In the genomic region with DNA sequence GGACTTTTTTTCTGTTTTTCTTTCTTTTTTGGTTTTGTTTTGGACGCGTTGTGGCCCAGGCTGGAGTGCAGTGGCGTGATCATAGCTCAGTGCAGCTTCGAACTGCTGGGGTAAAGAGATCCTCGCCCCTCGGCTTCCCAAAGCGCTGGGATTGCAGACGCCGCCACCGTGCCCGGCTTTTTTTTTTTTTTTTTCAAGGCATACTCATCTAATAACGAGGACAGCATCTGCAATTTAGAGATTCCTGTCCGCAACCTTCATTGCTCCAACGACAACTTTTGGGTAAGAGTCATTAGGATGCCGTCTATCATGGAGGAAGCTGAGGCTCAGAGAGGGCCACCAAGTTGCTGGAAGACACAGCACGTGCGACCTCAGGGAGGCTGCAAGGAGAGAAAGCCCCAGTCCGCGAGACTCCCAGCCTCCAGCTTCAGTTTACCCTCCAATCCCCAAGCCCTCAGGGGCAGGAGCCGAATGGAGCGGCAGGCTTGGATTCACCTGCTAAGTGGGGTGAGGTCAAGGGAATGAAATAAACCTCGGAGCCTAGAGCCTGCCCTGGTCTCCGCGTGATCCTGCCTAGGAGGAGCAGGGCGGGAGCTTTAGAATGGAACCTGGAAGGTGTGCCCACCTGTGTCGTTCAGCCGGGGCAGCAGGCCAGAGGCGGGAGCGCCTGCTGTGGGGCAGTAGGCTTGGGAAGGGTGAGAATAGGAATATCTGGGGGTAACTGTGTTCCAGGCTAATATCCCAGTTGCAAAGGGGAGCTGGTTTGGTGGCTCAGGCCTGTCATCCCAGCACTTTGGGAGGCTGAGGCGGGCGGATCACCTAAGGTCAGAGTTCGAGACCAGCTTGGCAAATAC, we compare ENCODE assay signal across 8 cellular contexts. TPM values are rescaled to one million over a fixed set of nuclear protein-coding genes. Genes with fewer than 3 reads are reported as not detected.
DNase-seq lines count a peak whose midpoint lies in the region; TF ChIP-seq lines count a peak whose summit lies in the region.

No MANE protein-coding gene starts in this region.

- peaks cover 40% of the 10 kb centered on the region for H3K36me3 Mint-ChIP-seq in Calu3 (ENCODE audit: insufficient read depth, unreplicated experiment)
- H3K36me3 Mint-ChIP-seq in endothelial cell (ENCODE audit: low read depth, unreplicated experiment) = peaks cover 6% of the 10 kb centered on the region

- TF ChIP-seq CTCF in Calu3 (IDR thresholded peaks at IDR 0.05; ENCODE audit: unreplicated experiment) = no peak
- TF ChIP-seq CTCF in OCI-LY1 (IDR thresholded peaks at IDR 0.05; ENCODE audit: low read length) = no peak
- TF ChIP-seq CTCF in endothelial cell (IDR thresholded peaks at IDR 0.05; ENCODE audit: unreplicated experiment) = no peak
- TF ChIP-seq CTCF in osteoblast (IDR thresholded peaks at IDR 0.05; ENCODE audit: extremely low read depth, low read depth, low read length) = no peak

- no peaks in the 10 kb centered on the region for H3K9me3 ChIP-seq in OCI-LY1 (ENCODE audit: low read length)
- H3K9me3 ChIP-seq in osteoblast (ENCODE audit: low read depth, low read length) = no peaks in the 10 kb centered on the region

- peak overlapping the region; percentile 99 for H3K4me3 ChIP-seq in OCI-LY1 (ENCODE audit: low read depth, low read length, poor library complexity, severe bottlenecking)
- H3K4me3 ChIP-seq in osteoblast (ENCODE audit: insufficient read depth, low read length) = peak overlapping the region; percentile 79

- peaks cover 3% of the 10 kb centered on the region for H3K27me3 Mint-ChIP-seq in Calu3 (ENCODE audit: unreplicated experiment)
- H3K27me3 Mint-ChIP-seq in endothelial cell (ENCODE audit: unreplicated experiment) = peaks cover 16% of the 10 kb centered on the region

- DNase-seq in Calu3 (no peak), endothelial cell (ENCODE audit: low spot score) (no peak), osteoblast (ENCODE audit: insufficient read length, low spot score, missing footprints) (peak; percentile 91), NCI-H524 treated with DMSO at 0.1 percent for 48 hours (lab: John Stamatoyannopoulos, UW) (no peak), activated gamma-delta T cell treated with Interleukin-2 at 50 U/mL for 16 hours (no peak), NCI-H1092 (lab: John Stamatoyannopoulos, UW) (no peak), NCI-H2227 (lab: John Stamatoyannopoulos, UW; ENCODE audit: unreplicated experiment) (no peak)

- no peaks in the 10 kb centered on the region for H3K9me2 ChIP-seq in OCI-LY1 (ENCODE audit: low read depth, low read length)

- peaks cover 16% of the 10 kb centered on the region for H3K4me1 ChIP-seq in OCI-LY1 (ENCODE audit: insufficient read depth, low read length, severe bottlenecking)
- peaks cover 16% of the 10 kb centered on the region for H3K4me1 ChIP-seq in osteoblast (ENCODE audit: insufficient read depth, low read length)

- BruUV-seq in Calu3 (replicated peaks; lab: Mats Ljungman, UMichigan) = no TSS peak

- H2AFZ ChIP-seq in OCI-LY1 (ENCODE audit: low read length) (peak overlapping the region; percentile 95; the same call in 1 of the 2 replicates), osteoblast (ENCODE audit: low read length) (peak overlapping the region; percentile 96)

- no peak overlapping the region for H3K27ac ChIP-seq in OCI-LY1 (ENCODE audit: low read depth, low read length, poor library complexity, severe bottlenecking)
- peak overlapping the region; percentile 89 for H3K27ac ChIP-seq in osteoblast (ENCODE audit: low read depth, low read length)

- intact Hi-C loops in Calu3 (cut with micrococcal nuclease; ENCODE audit: unreplicated experiment) = no loop called here

- H3K4me1 Mint-ChIP-seq in Calu3 (ENCODE audit: low read depth, unreplicated experiment) = peaks cover 2% of the 10 kb centered on the region
- H3K4me1 Mint-ChIP-seq in endothelial cell (ENCODE audit: unreplicated experiment) = no peaks in the 10 kb centered on the region

- no peaks in the 10 kb centered on the region for H4K20me1 ChIP-seq in OCI-LY1 (ENCODE audit: insufficient read depth, low read length)
- H4K20me1 ChIP-seq in osteoblast (ENCODE audit: insufficient read depth, low read length) = peaks cover 8% of the 10 kb centered on the region

- H3K36me3 ChIP-seq in OCI-LY1 (ENCODE audit: insufficient read depth, low read length) (peaks cover 21% of the 10 kb centered on the region), osteoblast (ENCODE audit: insufficient read depth, low read length) (no peaks in the 10 kb centered on the region)

- no peaks in the 10 kb centered on the region for H3K9me3 Mint-ChIP-seq in Calu3 (ENCODE audit: low read depth, unreplicated experiment)
- no peaks in the 10 kb centered on the region for H3K9me3 Mint-ChIP-seq in endothelial cell (ENCODE audit: unreplicated experiment)

- peak overlapping the region; percentile 88 for H3K4me3 Mint-ChIP-seq in Calu3 (ENCODE audit: low read depth, unreplicated experiment)
- H3K4me3 Mint-ChIP-seq in endothelial cell (ENCODE audit: unreplicated experiment) = peak overlapping the region; percentile 95

- H3F3A ChIP-seq in OCI-LY1 (ENCODE audit: insufficient read depth, low read length) = no peaks in the 10 kb centered on the region

- H3K27me3 ChIP-seq in OCI-LY1 (ENCODE audit: insufficient read depth, low read length) = no peaks in the 10 kb centered on the region
- H3K27me3 ChIP-seq in osteoblast (ENCODE audit: insufficient read depth, low read length) = no peaks in the 10 kb centered on the region

- peak overlapping the region; percentile 77 for H3K4me2 ChIP-seq in OCI-LY1 (ENCODE audit: low read length)
- H3K4me2 ChIP-seq in osteoblast (ENCODE audit: insufficient read depth, low read length) = peak overlapping the region; percentile 99

- no peaks in the 10 kb centered on the region for H3K79me2 ChIP-seq in OCI-LY1 (ENCODE audit: insufficient read depth, low read length)
- peaks cover 22% of the 10 kb centered on the region for H3K79me2 ChIP-seq in osteoblast (ENCODE audit: insufficient read depth, low read length)

- peak overlapping the region; percentile 69 for H3K9ac ChIP-seq in OCI-LY1 (ENCODE audit: low read length)

- CTCF ChIA-PET in Calu3 (lab: Charles Lee) = interaction anchor here (0.7 kb wide), 2 partner anchors 87 to 840 kb away, joined by 3 read pairs; no protein-coding TSS in a partner anchor

- H3K27ac Mint-ChIP-seq in Calu3 (ENCODE audit: unreplicated experiment) (peak overlapping the region; percentile 86), endothelial cell (ENCODE audit: unreplicated experiment) (peak overlapping the region; percentile 92)

RNA-seq across cellular contexts. Expression of gene POLRMT, which starts 0.7 kb away (rescaled TPM):
- total RNA-seq in Calu3 (2022) (51.4 and 57.5 TPM in 2 replicates), endothelial cell (ENCODE audit: unreplicated experiment) (53.6 TPM), osteoblast (16.6 and 18.6 TPM in 2 replicates)

RNA-seq across cellular contexts. Expression of gene FGF22, which starts 5.7 kb away (rescaled TPM):
- total RNA-seq in Calu3 (2022) = 0.24 and 0.39 TPM in 2 replicates
- total RNA-seq in endothelial cell (ENCODE audit: unreplicated experiment) = not detected
- not detected in 2 replicates for total RNA-seq in osteoblast

RNA-seq across cellular contexts. Expression of gene RNF126, which starts 29.0 kb away (rescaled TPM):
- 44.8 and 46.4 TPM in 2 replicates for total RNA-seq in Calu3 (2022)
- total RNA-seq in endothelial cell (ENCODE audit: unreplicated experiment) = 41.7 TPM
- total RNA-seq in osteoblast = 29.8 and 38.7 TPM in 2 replicates

RNA-seq across cellular contexts. Expression of gene FSTL3, which starts 42.2 kb away (rescaled TPM):
- total RNA-seq in Calu3 (2022) (6.9 and 7.1 TPM in 2 replicates), endothelial cell (ENCODE audit: unreplicated experiment) (6.5 TPM), osteoblast (32.7 and 52.1 TPM in 2 replicates)

RNA-seq across cellular contexts. Expression of gene HCN2, which starts 44.3 kb away (rescaled TPM):
- total RNA-seq in Calu3 (2022) = 0.09 and 0.32 TPM in 2 replicates
- 0.28 TPM for total RNA-seq in endothelial cell (ENCODE audit: unreplicated experiment)
- total RNA-seq in osteoblast = 1.2 and 1.4 TPM in 2 replicates
